21 cellular contexts compared by ENCODE assay signal in genomic region chr5:111447099-111447498, GRCh38.
A peak's percentile ranks its signal among the peaks of the same experiment; 100 is the strongest.
DNase-seq lines count a peak whose midpoint lies in the region; ATAC-seq and TF ChIP-seq lines count a peak whose summit lies in the region.
"Had no signal": no experiment of that assay in that cellular context is flagged by ENCODE, and none has a peak within 500 bp of the region (broad histone marks: within the 10 kb centered on the region; RNA-seq: fewer than 3 reads in every experiment).

No MANE protein-coding gene starts in this region.

- TF ChIP-seq CTCF in DND-41 (IDR thresholded peaks at IDR 0.05; ENCODE audit: borderline replicate concordance, extremely low read depth, low read length, poor library complexity, severe bottlenecking) (no peak), gastroesophageal sphincter (IDR thresholded peaks at IDR 0.05) (no peak)

- H3K79me1 ChIP-seq in mesenchymal stem cell (replicated peaks; ENCODE audit: low read length, poor library complexity, severe bottlenecking), result no peaks in the 10 kb centered on the region

- H3K4me2 ChIP-seq in DND-41 (ENCODE audit: insufficient read depth, low read length), result no peak overlapping the region
- H3K4me2 ChIP-seq in mesenchymal stem cell (ENCODE audit: low read length, poor library complexity, severe bottlenecking), result no peak overlapping the region

- H3K79me2 ChIP-seq in DND-41 (ENCODE audit: insufficient read depth, low read length), result no peaks in the 10 kb centered on the region

- DNase-seq in DND-41 (no peak), adipocyte (ENCODE audit: low read depth) (peak; percentile 25), mesenchymal stem cell (peak; percentile 17), NAMALWA (ENCODE audit: low spot score) (no peak), mesenteric fat pad (ENCODE audit: low spot score) (no peak)
- DNase-seq in activated T-cell treated with anti-CD3 and anti-CD28 coated beads, Interleukin-2, amount 50 U/mL, for 1 hour, result no peak
- DNase-seq: CD4-positive, CD25-positive, alpha-beta regulatory T cell; EL; GDM1; KG1; MM.1S; NCI-H1048; NCI-H2081 treated with DMSO at 0.1 percent for 48 hours; NK-92 treated with Interleukin-12 subunit alpha and Interleukin-12 subunit beta, amount 100 ng/mL, for 24 hours; PC-3 had no signal

- no peak overlapping the region for H2BK15ac ChIP-seq in mesenchymal stem cell (ENCODE audit: low read depth, poor library complexity, severe bottlenecking)

- no peaks in the 10 kb centered on the region for H3K9me3 ChIP-seq in DND-41 (ENCODE audit: insufficient read depth, low read length, severe bottlenecking)
- H3K9me3 ChIP-seq in HUES48 (ENCODE audit: control insufficient read depth, insufficient read depth, low read length), result no peaks in the 10 kb centered on the region
- no peaks in the 10 kb centered on the region for H3K9me3 ChIP-seq in adipocyte (ENCODE audit: control insufficient read depth, low read length)
- H3K9me3 ChIP-seq in mesenchymal stem cell (ENCODE audit: control insufficient read depth, low read length), result no peaks in the 10 kb centered on the region
- no peaks in the 10 kb centered on the region for H3K9me3 ChIP-seq in gastroesophageal sphincter
- H3K9me3 ChIP-seq: BLaER1, SJCRH30 had no signal

- peaks cover 24% of the 10 kb centered on the region for H3K4me1 ChIP-seq in DND-41 (ENCODE audit: insufficient read depth, low read length)
- peaks cover 7% of the 10 kb centered on the region; the same call in 1 of the 2 replicates for H3K4me1 ChIP-seq in HUES48 (ENCODE audit: control insufficient read depth, insufficient read depth, low read length)
- no peaks in the 10 kb centered on the region for H3K4me1 ChIP-seq in adipocyte (ENCODE audit: control insufficient read depth, insufficient read depth, low read length)
- no peaks in the 10 kb centered on the region for H3K4me1 ChIP-seq in mesenchymal stem cell (ENCODE audit: control insufficient read depth, insufficient read depth, low read depth, low read length)
- H3K4me1 ChIP-seq in gastroesophageal sphincter, result no peaks in the 10 kb centered on the region
- H3K4me1 ChIP-seq: SJCRH30 had no signal

- ATAC-seq in DND-41 (ENCODE audit: insufficient read depth, low read depth) (no peak), gastroesophageal sphincter (no peak)
- ATAC-seq: GM12878, PC-3, SK-N-SH treated with all-trans-retinoic acid at 6 μM for 48 hours had no signal

- H3K27me3 ChIP-seq in DND-41 (ENCODE audit: insufficient read depth, low read length, poor library complexity) (no peaks in the 10 kb centered on the region), HUES48 (ENCODE audit: control insufficient read depth, insufficient read depth, low read length) (no peaks in the 10 kb centered on the region), adipocyte (replicated peaks; ENCODE audit: control insufficient read depth, insufficient read depth, low read length) (no peaks in the 10 kb centered on the region), mesenchymal stem cell (ENCODE audit: control insufficient read depth in 1 of 2, insufficient read depth in 1 of 2, low read length in 2 of 2) (no peaks in the 10 kb centered on the region), gastroesophageal sphincter (no peaks in the 10 kb centered on the region)
- H3K27me3 ChIP-seq: BLaER1, SJCRH30 had no signal

- H3K4ac ChIP-seq in mesenchymal stem cell (ENCODE audit: low read depth in 1 of 2, low read length in 2 of 2), result no peak overlapping the region

- WGBS in mesenchymal stem cell, result no CpG with 5 or more reads among the region's 1 CpG
- 47 to 52% methylated on average over 1 of the region's 1 CpG for WGBS in gastroesophageal sphincter (ENCODE audit: low coverage in 1 of 2), 2 donors

- TF ChIP-seq EP300 in gastroesophageal sphincter (IDR thresholded peaks at IDR 0.05), result no peak

- peaks cover 5% of the 10 kb centered on the region; the same call in 1 of the 2 replicates for H3K36me3 ChIP-seq in DND-41 (ENCODE audit: insufficient read depth, low read length)
- no peaks in the 10 kb centered on the region for H3K36me3 ChIP-seq in HUES48 (ENCODE audit: control insufficient read depth, insufficient read depth, low read length)
- H3K36me3 ChIP-seq in adipocyte (ENCODE audit: control insufficient read depth, insufficient read depth, low read length, severe bottlenecking), result no peaks in the 10 kb centered on the region
- H3K36me3 ChIP-seq in mesenchymal stem cell (ENCODE audit: control insufficient read depth in 1 of 2, insufficient read depth in 2 of 2, low read depth in 1 of 2, low read length in 2 of 2), result no peaks in the 10 kb centered on the region
- H3K36me3 ChIP-seq in gastroesophageal sphincter, result no peaks in the 10 kb centered on the region
- H3K36me3 ChIP-seq: BLaER1, SJCRH30 had no signal

- H3K18ac ChIP-seq in mesenchymal stem cell (ENCODE audit: low read depth in 1 of 2, low read length in 2 of 2), result no peak overlapping the region

- H3K4me3 ChIP-seq in DND-41 (ENCODE audit: low read depth in 1 of 2, low read length in 2 of 2) (no peak overlapping the region), HUES48 (ENCODE audit: low read depth, low read length) (no peak overlapping the region), adipocyte (ENCODE audit: low read length) (no peak overlapping the region), mesenchymal stem cell (ENCODE audit: insufficient read depth in 1 of 2, low read depth in 1 of 2, low read length in 2 of 2) (no peak overlapping the region), gastroesophageal sphincter (no peak overlapping the region)
- H3K4me3 ChIP-seq: BLaER1, GM12878, SJCRH30 had no signal

- H2BK12ac ChIP-seq in mesenchymal stem cell (ENCODE audit: low read length in 2 of 2), result no peak overlapping the region

- no peak for TF ChIP-seq POLR2A in gastroesophageal sphincter (IDR thresholded peaks at IDR 0.05)

- H2BK120ac ChIP-seq in mesenchymal stem cell (ENCODE audit: low read depth, low read length), result no peak overlapping the region

- H3K9ac ChIP-seq in DND-41 (ENCODE audit: low read depth, low read length) (no peak overlapping the region), HUES48 (ENCODE audit: low read depth, low read length) (no peak overlapping the region), adipocyte (ENCODE audit: low read length) (no peak overlapping the region), mesenchymal stem cell (ENCODE audit: low read length) (no peak overlapping the region)
- H3K9ac ChIP-seq: BLaER1 had no signal

- H3K14ac ChIP-seq in mesenchymal stem cell (ENCODE audit: low read length in 2 of 2), result no peak overlapping the region

- no peak overlapping the region for H2AK5ac ChIP-seq in mesenchymal stem cell (ENCODE audit: low read length, severe bottlenecking)

- H3K27ac ChIP-seq in DND-41 (ENCODE audit: low read length) (peak overlapping the region; percentile 50; the same call in 1 of the 2 replicates), HUES48 (ENCODE audit: low read depth, low read length) (peak overlapping the region; percentile 56), mesenchymal stem cell (ENCODE audit: low read length, poor library complexity, severe bottlenecking) (no peak overlapping the region), gastroesophageal sphincter (no peak overlapping the region)
- H3K27ac ChIP-seq: BLaER1, SJCRH30 had no signal

- no peak overlapping the region for H2BK5ac ChIP-seq in mesenchymal stem cell (ENCODE audit: low read depth, low read length, poor library complexity, severe bottlenecking)

- no peak overlapping the region for H2AFZ ChIP-seq in DND-41 (ENCODE audit: low read depth, low read length)
- H2AFZ ChIP-seq in mesenchymal stem cell (ENCODE audit: low read depth, low read length), result no peak overlapping the region

- H3K23ac ChIP-seq in mesenchymal stem cell (ENCODE audit: low read length in 2 of 2), result no peak overlapping the region

- no peak overlapping the region for H4K91ac ChIP-seq in mesenchymal stem cell (ENCODE audit: low read length)

- H4K8ac ChIP-seq in mesenchymal stem cell (ENCODE audit: low read length), result no peak overlapping the region

- H4K20me1 ChIP-seq in DND-41 (ENCODE audit: insufficient read depth, low read length), result no peaks in the 10 kb centered on the region
- H4K20me1 ChIP-seq: BLaER1 had no signal

Comparison
In these comparisons a context has a peak if more than half of its experiments do, and no peak if none do; other contexts are left out.
1. DNase-seq: peak in adipocyte (single experiment) and mesenchymal stem cell (single experiment); none in DND-41 (single experiment), NAMALWA (single experiment), mesenteric fat pad (single experiment) and activated T-cell treated with anti-CD3 and anti-CD28 coated beads, Interleukin-2, amount 50 U/mL, for 1 hour (single experiment).
2. H3K27ac ChIP-seq: peak in DND-41 (single experiment) and HUES48 (single experiment); none in mesenchymal stem cell (single experiment) and gastroesophageal sphincter (0 of 4).